ENCODE assay signal across 8 cellular contexts in genomic region chr1:6392081-6392879, GRCh38.
DNase-seq lines count a peak whose midpoint lies in the region; ATAC-seq and TF ChIP-seq lines count a peak whose summit lies in the region.

No MANE protein-coding gene starts in this region.

- no peaks in the 10 kb centered on the region for H3K36me3 ChIP-seq in HAP-1 (replicated peaks)

- H3K9me3 Mint-ChIP-seq in T-helper 2 cell treated with Interferon-gamma antibody and Interleukin-4, amounts not matched to agents 5 μg/mL and 100 μg/mL, for 36 hours, result no peaks in the 10 kb centered on the region

- no peaks in the 10 kb centered on the region for H3K36me3 Mint-ChIP-seq in T-helper 2 cell treated with Interferon-gamma antibody and Interleukin-4, amounts not matched to agents 5 μg/mL and 100 μg/mL, for 36 hours (ENCODE audit: low read depth)

- in situ Hi-C loops in HAP-1 (cut with MboI; ENCODE audit: low sequenced_read_pairs), result no loop called here

- H3K4me3 ChIP-seq in HAP-1, result peak overlapping the region; percentile 60
- peak overlapping the region; percentile 59 for H3K4me3 ChIP-seq in fibroblast of mammary gland (ENCODE audit: control insufficient read depth, low read depth, low read length)

- H3K4me3 Mint-ChIP-seq in T-helper 2 cell treated with Interferon-gamma antibody and Interleukin-4, amounts not matched to agents 5 μg/mL and 100 μg/mL, for 36 hours, result peak overlapping the region; percentile 91

- peaks cover 22% of the 10 kb centered on the region for H3K4me1 Mint-ChIP-seq in T-helper 2 cell treated with Interferon-gamma antibody and Interleukin-4, amounts not matched to agents 5 μg/mL and 100 μg/mL, for 36 hours (ENCODE audit: low read depth)

- H3K9me3 ChIP-seq in HAP-1, result no peaks in the 10 kb centered on the region

- no peak for ATAC-seq in HG03097 (IDR thresholded peaks at IDR 0.05; ENCODE audit: low FRiP score, unreplicated experiment)

- H3K27me3 Mint-ChIP-seq in T-helper 2 cell treated with Interferon-gamma antibody and Interleukin-4, amounts not matched to agents 5 μg/mL and 100 μg/mL, for 36 hours (ENCODE audit: low read depth), result no peaks in the 10 kb centered on the region

- H3K27ac Mint-ChIP-seq in T-helper 2 cell treated with Interferon-gamma antibody and Interleukin-4, amounts not matched to agents 5 μg/mL and 100 μg/mL, for 36 hours, result peak overlapping the region; percentile 62

- DNase-seq in DMS53 (lab: John Stamatoyannopoulos, UW), result peak; percentile 58
- DNase-seq in HAP-1 (ENCODE audit: low spot score in 2 of 2), result peak; percentile 8 to 42
- DNase-seq in T-helper 2 cell treated with Interferon-gamma antibody and Interleukin-4, amounts not matched to agents 5 μg/mL and 100 μg/mL, for 36 hours (ENCODE audit: low spot score), result no peak
- DNase-seq in fibroblast of mammary gland (ENCODE audit: low read depth), result no peak
- DNase-seq in putamen (ENCODE audit: low spot score), result peak; percentile 36
- DNase-seq in stimulated activated CD4-positive, alpha-beta T cell treated with anti-CD3 and anti-CD28 coated beads, Interleukin-12 subunit alpha, Interleukin-12 subunit beta, amount 100 ng/mL, for 4 hours, result no peak
- no peak for DNase-seq in HCEC 1CT

- peaks cover 15% of the 10 kb centered on the region for H3K4me1 ChIP-seq in HAP-1

- H3K27me3 ChIP-seq in HAP-1 (ENCODE audit: low read depth), result no peaks in the 10 kb centered on the region

- TF ChIP-seq CTCF in fibroblast of mammary gland (conservative IDR thresholded peaks at IDR 0.05; ENCODE audit: control insufficient read depth, insufficient read depth, low read depth, low read length), result no peak

Comparison
In these comparisons a context has a peak if more than half of its experiments do, and no peak if none do; other contexts are left out.
1. DNase-seq: peak in DMS53 (single experiment), HAP-1 (2 of 2) and putamen (single experiment); none in T-helper 2 cell treated with Interferon-gamma antibody and Interleukin-4, amounts not matched to agents 5 μg/mL and 100 μg/mL, for 36 hours (single experiment), fibroblast of mammary gland (single experiment), stimulated activated CD4-positive, alpha-beta T cell treated with anti-CD3 and anti-CD28 coated beads, Interleukin-12 subunit alpha, Interleukin-12 subunit beta, amount 100 ng/mL, for 4 hours (single experiment) and HCEC 1CT (single experiment).